Comparison of ENCODE assay signal across 19 cellular contexts in the genomic region with DNA sequence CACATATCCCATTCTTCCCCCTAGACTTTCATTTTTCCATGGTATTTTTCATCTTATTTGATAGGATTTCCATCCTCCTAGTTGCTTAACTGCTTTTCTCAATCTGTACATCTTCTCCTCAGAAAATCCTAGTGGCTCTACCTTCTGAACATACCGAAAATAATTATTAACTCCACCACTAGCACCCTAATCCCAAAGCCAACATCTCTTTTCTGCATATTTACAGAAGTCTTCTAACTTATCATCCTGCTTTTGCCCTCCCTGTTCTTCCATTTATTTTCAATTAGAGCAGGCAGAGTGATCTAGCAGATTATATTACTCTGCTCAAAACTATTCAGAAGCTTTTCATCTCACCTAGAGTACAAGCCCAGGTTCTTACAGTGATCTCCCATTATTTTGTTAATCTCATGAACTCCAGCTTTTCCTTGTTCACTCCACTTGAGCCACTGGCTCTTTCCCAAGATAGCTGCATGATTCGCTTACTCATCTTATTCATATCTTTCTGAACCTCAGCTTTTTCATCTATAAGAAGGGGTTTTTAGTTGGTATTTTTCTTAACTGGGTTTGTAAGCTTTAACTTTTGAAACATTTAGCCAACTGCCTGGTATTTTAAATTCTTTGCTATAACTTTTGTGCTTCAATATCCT. TPM values are rescaled to one million over a fixed set of nuclear protein-coding genes. Genes with fewer than 3 reads are reported as not detected.
DNase-seq lines count a peak whose midpoint lies in the region; ATAC-seq, FAIRE-seq and TF ChIP-seq lines count a peak whose summit lies in the region.
"Had no signal": no experiment of that assay in that cellular context is flagged by ENCODE, and none has a peak within 500 bp of the region (broad histone marks: within the 10 kb centered on the region; RNA-seq: fewer than 3 reads in every experiment).

No MANE protein-coding gene starts in this region.

- H3K4me2 ChIP-seq in keratinocyte (ENCODE audit: control insufficient read depth, extremely low read depth, insufficient read depth, low read depth, low read length) = no peak overlapping the region

- no peak overlapping the region for H3K27ac ChIP-seq in brain microvascular endothelial cell
- no peak overlapping the region for H3K27ac ChIP-seq in keratinocyte (ENCODE audit: control insufficient read depth, insufficient read depth, low read length)
- H3K27ac ChIP-seq: uterus, WERI-Rb-1 had no signal

- peak; percentile 24 for DNase-seq in AG20443 (ENCODE audit: low spot score)
- DNase-seq in brain microvascular endothelial cell = peak; percentile 50
- no peak for DNase-seq in keratinocyte (ENCODE audit: low read depth, low spot score)
- no peak for DNase-seq in amniotic stem cell (lab: John Stamatoyannopoulos, UW)
- no peak for DNase-seq in T-helper 1 cell
- DNase-seq: activated gamma-delta T cell treated with Interleukin-2 at 50 U/mL for 16 hours; kidney; NCI-H1930; NCI-H774; stimulated activated CD4-positive, alpha-beta T cell treated with anti-CD3 and anti-CD28 coated beads, Interleukin-12 subunit alpha, Interleukin-12 subunit beta, amount 100 ng/mL, for 4 hours; stimulated activated naive CD8-positive, alpha-beta T cell treated with anti-CD3 and anti-CD28 coated beads, Interleukin-15, amount 100 ng/mL, for 72 hours; uterus; WERI-Rb-1 had no signal

- no peaks in the 10 kb centered on the region for H3K9me3 ChIP-seq in keratinocyte (ENCODE audit: control insufficient read depth, low read depth, low read length)
- H3K9me3 ChIP-seq: uterus had no signal

- dilution Hi-C loops in keratinocyte (cut with MboI; ENCODE audit: extremely low pct_ligation_motif_present, low sequenced_read_pairs) = no loop called here

- no peaks in the 10 kb centered on the region for H4K20me1 ChIP-seq in keratinocyte (ENCODE audit: control insufficient read depth, extremely low read depth, insufficient read depth, low read length)

- no peak overlapping the region for H3K9ac ChIP-seq in keratinocyte (ENCODE audit: control insufficient read depth, extremely low read depth, insufficient read depth, low read length)

- H3K4me3 ChIP-seq in brain microvascular endothelial cell (ENCODE audit: low read depth, low read length) = no peak overlapping the region
- no peak overlapping the region for H3K4me3 ChIP-seq in keratinocyte (ENCODE audit: control insufficient read depth in 2 of 3, extremely low read depth in 1 of 3, insufficient read depth in 2 of 3, low read depth in 1 of 3, low read length in 3 of 3)
- H3K4me3 ChIP-seq: uterus had no signal

- H3K36me3 ChIP-seq in brain microvascular endothelial cell (replicated peaks) = peaks cover 7% of the 10 kb centered on the region
- peaks cover 2 to 3% of the 10 kb centered on the region in 2 experiments for H3K36me3 ChIP-seq in keratinocyte (ENCODE audit: control insufficient read depth in 2 of 2, extremely low read depth in 1 of 2, insufficient read depth in 2 of 2, low read length in 2 of 2)
- H3K36me3 ChIP-seq: uterus had no signal

- no peak overlapping the region for H2AFZ ChIP-seq in keratinocyte (ENCODE audit: control insufficient read depth, low read length)

- peaks cover 39% of the 10 kb centered on the region for H3K79me2 ChIP-seq in keratinocyte (ENCODE audit: control insufficient read depth, insufficient read depth, low read length)

- FAIRE-seq in keratinocyte (lab: Jason Lieb, UNC) = peak; percentile 59
- FAIRE-seq: endometrium, G401.6, kidney had no signal

- no peak for TF ChIP-seq CTCF in brain microvascular endothelial cell (IDR thresholded peaks at IDR 0.05; ENCODE audit: low read depth, low read length, missing control alignments)
- TF ChIP-seq CTCF in keratinocyte (optimal IDR thresholded peaks at IDR 0.05 in 1 of 3, IDR thresholded peaks at IDR 0.05 in 1 of 3, conservative IDR thresholded peaks at IDR 0.05 in 1 of 3; ENCODE audit: extremely low read depth in 1 of 3, insufficient read depth in 2 of 3, low read length in 3 of 3) = no peak

- in situ Hi-C loops in brain microvascular endothelial cell (cut with HindIII; ENCODE audit: low pct_ligation_motif_present, low sequenced_read_pairs) = no loop called here

- H3K27me3 ChIP-seq in brain microvascular endothelial cell (replicated peaks) (no peaks in the 10 kb centered on the region), keratinocyte (ENCODE audit: control insufficient read depth, extremely low read depth, insufficient read depth, low read length) (no peaks in the 10 kb centered on the region)
- H3K27me3 ChIP-seq: uterus had no signal

- H3K9me1 ChIP-seq in keratinocyte (ENCODE audit: control insufficient read depth, extremely low read depth, insufficient read depth, low read length) = no peaks in the 10 kb centered on the region

- H3K4me1 ChIP-seq in keratinocyte (ENCODE audit: control insufficient read depth, extremely low read depth, insufficient read depth, low read length) = no peaks in the 10 kb centered on the region
- H3K4me1 ChIP-seq: uterus had no signal

- peak; percentile 12 for ATAC-seq in HG03354 (IDR thresholded peaks at IDR 0.05; ENCODE audit: poor library complexity, severe bottlenecking, unreplicated experiment)
- ATAC-seq in HG03469 (IDR thresholded peaks at IDR 0.05; ENCODE audit: unreplicated experiment) = no peak
- no peak for ATAC-seq in GM21367 (IDR thresholded peaks at IDR 0.05; ENCODE audit: unreplicated experiment)
- ATAC-seq: Panc1; stimulated activated naive CD8-positive, alpha-beta T cell treated with anti-CD3 and anti-CD28 coated beads, Interleukin-15, amount 100 ng/mL, for 72 hours had no signal

RNA-seq across cellular contexts. Expression of gene GIMD1, which starts 24.1 kb away (rescaled TPM):
- polyA plus RNA-seq in keratinocyte = not detected in 3 replicates
- not detected for polyA plus RNA-seq in keratinocyte (2011; ENCODE audit: low read depth)
- not detected in 2 replicates for polyA plus RNA-seq in keratinocyte (2011; cell fraction: cytosol; rRNA removed)
- polyA plus RNA-seq in keratinocyte (2011; cell fraction: nucleus; rRNA removed) = not detected in 2 replicates
- not detected in 2 replicates for polyA plus RNA-seq in keratinocyte (2012; ENCODE audit: low replicate concordance)
- not detected in 3 replicates for polyA minus RNA-seq in keratinocyte
- not detected for polyA minus RNA-seq in keratinocyte (2011; cell fraction: cytosol; rRNA and poly(A)+ RNA removed)
- not detected in 2 replicates for polyA minus RNA-seq in keratinocyte (2011; cell fraction: nucleus; rRNA and poly(A)+ RNA removed)

RNA-seq across cellular contexts. Expression of gene AIMP1, which starts 28.1 kb away (rescaled TPM):
- polyA plus RNA-seq in keratinocyte = 20.9 to 52.9 TPM (median 28.0 TPM) in 3 replicates
- polyA plus RNA-seq in keratinocyte (2011; ENCODE audit: low read depth) = 123 TPM
- polyA plus RNA-seq in keratinocyte (2011; cell fraction: cytosol; rRNA removed) = 25.7 and 47.3 TPM in 2 replicates
- polyA plus RNA-seq in keratinocyte (2011; cell fraction: nucleus; rRNA removed) = 25.2 and 45.8 TPM in 2 replicates
- polyA plus RNA-seq in keratinocyte (2012; ENCODE audit: low replicate concordance) = 42.7 and 42.8 TPM in 2 replicates
- polyA minus RNA-seq in keratinocyte = 0.66 to 6.5 TPM (median 2.9 TPM) in 3 replicates
- polyA minus RNA-seq in keratinocyte (2011; cell fraction: cytosol; rRNA and poly(A)+ RNA removed) = 9.6 TPM
- 4.3 and 8.8 TPM in 2 replicates for polyA minus RNA-seq in keratinocyte (2011; cell fraction: nucleus; rRNA and poly(A)+ RNA removed)

RNA-seq across cellular contexts. Expression of gene TBCK, which starts 28.4 kb away (rescaled TPM):
- 14.0 to 22.2 TPM (median 19.3 TPM) in 3 replicates for polyA plus RNA-seq in keratinocyte
- polyA plus RNA-seq in keratinocyte (2011; ENCODE audit: low read depth) = 10.8 TPM
- polyA plus RNA-seq in keratinocyte (2011; cell fraction: cytosol; rRNA removed) = 10.3 and 20.2 TPM in 2 replicates
- polyA plus RNA-seq in keratinocyte (2011; cell fraction: nucleus; rRNA removed) = 28.8 and 35.3 TPM in 2 replicates
- polyA plus RNA-seq in keratinocyte (2012; ENCODE audit: low replicate concordance) = 5.5 and 9.2 TPM in 2 replicates
- polyA minus RNA-seq in keratinocyte = 6.9 to 43.6 TPM (median 32.3 TPM) in 3 replicates
- 11.3 TPM for polyA minus RNA-seq in keratinocyte (2011; cell fraction: cytosol; rRNA and poly(A)+ RNA removed)
- polyA minus RNA-seq in keratinocyte (2011; cell fraction: nucleus; rRNA and poly(A)+ RNA removed) = 55.2 and 76.5 TPM in 2 replicates

Comparison
In these comparisons a context has a peak if more than half of its experiments do, and no peak if none do; other contexts are left out.
1. DNase-seq: peak in AG20443 (single experiment) and brain microvascular endothelial cell (single experiment); none in keratinocyte (single experiment), amniotic stem cell (single experiment) and T-helper 1 cell (0 of 5).